ENCODE assay signal across 9 cellular contexts in the genomic region with DNA sequence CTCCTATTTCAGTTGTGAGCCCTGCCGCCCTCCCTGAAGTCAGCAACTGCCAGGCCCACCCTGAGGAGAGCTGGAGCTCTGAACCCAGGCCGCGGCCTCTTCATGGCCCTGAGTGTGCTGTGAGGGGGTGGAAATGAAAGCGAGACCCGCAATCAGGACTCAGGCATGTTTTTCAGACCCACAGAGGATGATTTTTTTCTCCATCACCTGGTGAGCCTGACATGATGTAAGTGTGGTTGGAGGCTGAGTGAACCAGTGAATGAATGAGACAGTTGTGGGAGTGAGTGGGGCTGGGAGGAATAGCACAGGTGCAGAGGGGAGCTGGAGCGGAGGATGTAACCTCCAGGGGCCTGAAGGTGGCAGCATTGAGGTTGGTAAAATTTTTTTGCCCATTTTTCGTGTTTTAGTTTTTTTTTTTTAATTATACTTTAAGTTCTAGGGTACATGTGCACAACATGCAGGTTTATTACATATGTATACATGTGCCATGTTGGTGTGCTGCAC. TPM values are rescaled to one million over a fixed set of nuclear protein-coding genes. Genes with fewer than 3 reads are reported as not detected.
A peak's percentile ranks its signal among the peaks of the same experiment; 100 is the strongest.
DNase-seq lines count a peak whose midpoint lies in the region; ATAC-seq and TF ChIP-seq lines count a peak whose summit lies in the region.
"Had no signal": no experiment of that assay in that cellular context is flagged by ENCODE, and none has a peak within 500 bp of the region (broad histone marks: within the 10 kb centered on the region; RNA-seq: fewer than 3 reads in every experiment).

No MANE protein-coding gene starts in this region.

- H3K4me1 ChIP-seq in CD4-positive, alpha-beta memory T cell (ENCODE audit: insufficient read depth, low read length) = peaks cover 20% of the 10 kb centered on the region
- H3K4me1 ChIP-seq in HCT116 (ENCODE audit: control insufficient read depth in 1 of 2, insufficient read depth in 2 of 2, low read length in 2 of 2) (peaks cover 18 to 33% of the 10 kb centered on the region in 2 experiments), mesendoderm (ENCODE audit: control insufficient read depth, low read depth, low read length) (no peaks in the 10 kb centered on the region)

- H2AK5ac ChIP-seq in mesendoderm (ENCODE audit: low read length) = no peak overlapping the region

- intact Hi-C loops in CD4-positive, alpha-beta memory T cell (cut with micrococcal nuclease) = loop anchor here (5.0 to 10.0 kb wide), 2 partner anchors 460 to 1378 kb away; a partner anchor contains a TSS
- intact Hi-C loops in HCT116 (cut with micrococcal nuclease) = loop anchor here (5.0 to 10.0 kb wide), 2 partner anchors 65 to 808 kb away; no protein-coding TSS in a partner anchor

- peaks cover 0 to 1% (median 0%) of the 10 kb centered on the region in 8 donors for H3K9me3 Mint-ChIP-seq in CD4-positive, alpha-beta memory T cell

- no peaks in the 10 kb centered on the region for H3K9me3 ChIP-seq in CD4-positive, alpha-beta memory T cell (ENCODE audit: control insufficient read depth in 1 of 2, low read length in 2 of 2)
- no peaks in the 10 kb centered on the region for H3K9me3 ChIP-seq in HCT116 (ENCODE audit: control insufficient read depth in 1 of 2, insufficient read depth in 1 of 2, low read depth in 1 of 2, low read length in 2 of 2)
- no peaks in the 10 kb centered on the region for H3K9me3 ChIP-seq in SU-DHL-6 (ENCODE audit: insufficient read depth, low read length)

- H4K8ac ChIP-seq in mesendoderm (ENCODE audit: low read depth, low read length) = no peak overlapping the region

- no peaks in the 10 kb centered on the region for H3F3A ChIP-seq in SU-DHL-6 (ENCODE audit: insufficient read depth)

- no peak overlapping the region for H3K23ac ChIP-seq in mesendoderm (ENCODE audit: low read length)

- H4K5ac ChIP-seq in mesendoderm (ENCODE audit: low read length) = no peak overlapping the region

- H3K79me2 ChIP-seq in HCT116 (ENCODE audit: insufficient read depth, low read length) (no peaks in the 10 kb centered on the region), SU-DHL-6 (ENCODE audit: insufficient read depth, low read length) (no peaks in the 10 kb centered on the region), mesendoderm (ENCODE audit: control insufficient read depth, insufficient read depth, low read length) (no peaks in the 10 kb centered on the region)

- no peak overlapping the region for H3K4me3 ChIP-seq in CD4-positive, alpha-beta memory T cell (ENCODE audit: low read length in 2 of 2)
- H3K4me3 ChIP-seq in HCT116 (replicated peaks in 1 of 2; ENCODE audit: low read depth in 1 of 2, low read length in 2 of 2) (no peak overlapping the region), SU-DHL-6 (ENCODE audit: insufficient read depth, low read length, poor library complexity, severe bottlenecking) (no peak overlapping the region), mesendoderm (ENCODE audit: low read length) (no peak overlapping the region)

- TF ChIP-seq CTCF in HCT116 (IDR thresholded peaks at IDR 0.05 in 2 of 3, conservative IDR thresholded peaks at IDR 0.05 in 1 of 3; ENCODE audit: borderline replicate concordance in 1 of 3, insufficient read depth in 1 of 3, low read depth in 2 of 3, low read length in 2 of 3) = peak in 2 of 3 experiments; percentile 48 to 66; a peak in 5 of 6 replicates
- peak; percentile 27 for TF ChIP-seq CTCF in SU-DHL-6 (IDR thresholded peaks at IDR 0.05; ENCODE audit: insufficient read depth, low read length, poor library complexity, severe bottlenecking)

- H3K9ac ChIP-seq in HCT116 (ENCODE audit: low read length) (no peak overlapping the region), SU-DHL-6 (ENCODE audit: low read length) (no peak overlapping the region), mesendoderm (ENCODE audit: low read length) (no peak overlapping the region)

- RAD21 ChIA-PET in HCT116 (lab: Charles Lee; ENCODE audit: low non-redundant PET in 1 of 2, low total read pairs in 2 of 2, uncharacterized antibody in 2 of 2, unreplicated experiment in 2 of 2) = no interaction called here

- ATAC-seq in HCT116 = peak; percentile 35; the same call in 1 of the 2 replicates
- ATAC-seq in HG03175 (IDR thresholded peaks at IDR 0.05; ENCODE audit: unreplicated experiment) = no peak

- peak overlapping the region in 3 of 8 donors; percentile 16 to 33 (median 21) for H3K4me3 Mint-ChIP-seq in CD4-positive, alpha-beta memory T cell

- no peak; the same call in 1 of the 2 replicates for TF ChIP-seq RAD21 in HCT116 (IDR thresholded peaks at IDR 0.05; ENCODE audit: low read depth)

- no peak overlapping the region for H3K4ac ChIP-seq in mesendoderm (ENCODE audit: low read depth, low read length)

- no peak overlapping the region for H3K56ac ChIP-seq in mesendoderm (ENCODE audit: low read length)

- H3K36me3 ChIP-seq in CD4-positive, alpha-beta memory T cell (ENCODE audit: insufficient read depth, low read length) = no peaks in the 10 kb centered on the region
- H3K36me3 ChIP-seq in HCT116 (ENCODE audit: control insufficient read depth in 1 of 2, insufficient read depth in 2 of 2, low read length in 2 of 2) (no peaks in the 10 kb centered on the region), SU-DHL-6 (ENCODE audit: low read length) (no peaks in the 10 kb centered on the region), mesendoderm (ENCODE audit: control insufficient read depth, insufficient read depth, low read length) (no peaks in the 10 kb centered on the region)

- H4K20me1 ChIP-seq in HCT116 (ENCODE audit: insufficient read depth) = no peaks in the 10 kb centered on the region
- no peaks in the 10 kb centered on the region for H4K20me1 ChIP-seq in SU-DHL-6 (ENCODE audit: low read depth, low read length)

- H3K36me3 Mint-ChIP-seq in CD4-positive, alpha-beta memory T cell = peaks cover 0 to 2% of the 10 kb centered on the region in 2 donors

- H2AFZ ChIP-seq in HCT116 (ENCODE audit: low read depth, low read length, poor library complexity, severe bottlenecking) = no peak overlapping the region
- H2AFZ ChIP-seq in SU-DHL-6 (ENCODE audit: low read depth, low read length, severe bottlenecking) = no peak overlapping the region

- CTCF ChIA-PET in CD4-positive, alpha-beta memory T cell (lab: Charles Lee; ENCODE audit: partially characterized antibody) = interaction anchor here (1.0 to 3.4 kb wide), 5 partner anchors 10 to 83 kb away, joined by 3 to 14 read pairs (median 4); no protein-coding TSS in a partner anchor
- CTCF ChIA-PET in HCT116 (lab: Charles Lee) = interaction anchor here (0.7 to 1.1 kb wide), 6 partner anchors 10 to 1419 kb away, joined by 3 read pairs; a partner anchor contains a TSS

- no CpG with 5 or more reads among the region's 7 CpGs for WGBS in mesendoderm (ENCODE audit: extremely low coverage, insufficient coverage, low lambda C conversion rate)

- H3K27me3 ChIP-seq in CD4-positive, alpha-beta memory T cell (ENCODE audit: insufficient read depth, low read length) = peaks cover 4% of the 10 kb centered on the region
- H3K27me3 ChIP-seq in HCT116 (ENCODE audit: insufficient read depth, low read length) (no peaks in the 10 kb centered on the region), SU-DHL-6 (ENCODE audit: low read length) (no peaks in the 10 kb centered on the region), mesendoderm (ENCODE audit: insufficient read depth, low read length, poor library complexity) (peaks cover 10% of the 10 kb centered on the region)

- H2BK5ac ChIP-seq in mesendoderm (ENCODE audit: low read length) = no peak overlapping the region

- no peak overlapping the region for H2BK120ac ChIP-seq in mesendoderm (ENCODE audit: low read depth, low read length)

- no peaks in the 10 kb centered on the region for H3K9me2 ChIP-seq in HCT116 (ENCODE audit: insufficient read depth)
- H3K9me2 ChIP-seq in SU-DHL-6 (replicated peaks; ENCODE audit: insufficient read depth, low read length) = no peaks in the 10 kb centered on the region

- H3K18ac ChIP-seq in mesendoderm (ENCODE audit: low read length) = no peak overlapping the region

- H3K4me2 ChIP-seq in HCT116 (ENCODE audit: low read length) (no peak overlapping the region), SU-DHL-6 (ENCODE audit: low read depth, low read length, poor library complexity, severe bottlenecking) (no peak overlapping the region), mesendoderm (ENCODE audit: low read length) (no peak overlapping the region)

- peak; percentile 29 to 64 (median 41) for DNase-seq in CD4-positive, alpha-beta memory T cell
- DNase-seq in HCT116 (ENCODE audit: low read depth, low spot score) = no peak
- DNase-seq in erythroblast (lab: John Stamatoyannopoulos, UW) = peak; percentile 12 to 45
- peak in 2 of 3 donors; percentile 47 to 54 for DNase-seq in stimulated activated CD4-positive, alpha-beta T cell treated with anti-CD3 and anti-CD28 coated beads, TNF-alpha, amount 100 ng/mL, for 48 hours (ENCODE audit: low read depth in 3 of 3)
- DNase-seq in mesendoderm = no peak
- no peak for DNase-seq in substantia nigra (lab: John Stamatoyannopoulos, UW)

- no peak overlapping the region for H3K27ac ChIP-seq in CD4-positive, alpha-beta memory T cell (ENCODE audit: low read depth, low read length)
- H3K27ac ChIP-seq in HCT116 (ENCODE audit: low read depth, low read length) = no peak overlapping the region
- H3K27ac ChIP-seq in SU-DHL-6 (ENCODE audit: low read depth, low read length) = no peak overlapping the region
- no peak overlapping the region for H3K27ac ChIP-seq in mesendoderm (ENCODE audit: low read depth, low read length)
- H3K27ac ChIP-seq in substantia nigra (ENCODE audit: low read depth, low read length, poor library complexity, severe bottlenecking) = no peak overlapping the region

- peaks cover 23 to 27% of the 10 kb centered on the region in 2 donors for H3K27me3 Mint-ChIP-seq in CD4-positive, alpha-beta memory T cell

- H2BK15ac ChIP-seq in mesendoderm (replicated peaks; ENCODE audit: low read depth) = no peak overlapping the region

- H3K79me1 ChIP-seq in mesendoderm (ENCODE audit: low read length) = no peaks in the 10 kb centered on the region

- peaks cover 6 to 33% (median 18%) of the 10 kb centered on the region in 4 donors for H3K4me1 Mint-ChIP-seq in CD4-positive, alpha-beta memory T cell

- TF ChIP-seq POLR2A in HCT116 (IDR thresholded peaks at IDR 0.05; ENCODE audit: borderline replicate concordance, extremely low read depth, insufficient read depth, insufficient read length) (no peak), erythroblast (IDR thresholded peaks at IDR 0.05; ENCODE audit: low read length) (no peak)

- POLR2A ChIA-PET in CD4-positive, alpha-beta memory T cell (lab: Charles Lee; ENCODE audit: partially characterized antibody) = interaction anchor here (0.6 kb wide), 1 partner anchor 9 kb away, joined by 3 read pairs; no protein-coding TSS in a partner anchor
- POLR2A ChIA-PET in HCT116 (lab: Charles Lee) = interaction anchor here (0.8 kb wide), 1 partner anchor 64 kb away, joined by 3 read pairs; no protein-coding TSS in a partner anchor

- BruUV-seq in HCT116 (replicated peaks; lab: Mats Ljungman, UMichigan) = no TSS peak

- H3K27ac Mint-ChIP-seq in CD4-positive, alpha-beta memory T cell = peak overlapping the region in 4 of 7 donors; percentile 5 to 77 (median 47)

RNA-seq across cellular contexts. Expression of a gene that starts 18.3 kb away (rescaled TPM):
- total RNA-seq in CD4-positive, alpha-beta memory T cell = not detected
- not detected for polyA plus RNA-seq in CD4-positive, alpha-beta memory T cell
- 1.5 TPM for total RNA-seq in HCT116 (2021; ENCODE audit: unreplicated experiment)
- polyA plus RNA-seq in HCT116 (2012) = 3.2 and 3.3 TPM in 2 replicates
- polyA plus RNA-seq in mesendoderm (2013, experiment 1 of 2) = not detected
- polyA plus RNA-seq in mesendoderm (2013, experiment 2 of 2) = not detected
- total RNA-seq: frontal cortex had no signal

RNA-seq across cellular contexts. Expression of a gene that starts 43.3 kb away (rescaled TPM):
- not detected for total RNA-seq in CD4-positive, alpha-beta memory T cell
- polyA plus RNA-seq in CD4-positive, alpha-beta memory T cell = not detected
- total RNA-seq in HCT116 (2021; ENCODE audit: unreplicated experiment) = 12.4 TPM
- 6.2 and 8.7 TPM in 2 replicates for polyA plus RNA-seq in HCT116 (2012)
- polyA plus RNA-seq in mesendoderm (2013, experiment 1 of 2) = 1.2 TPM
- polyA plus RNA-seq in mesendoderm (2013, experiment 2 of 2) = 1.2 TPM

Comparison
In these comparisons a context has a peak if more than half of its experiments do, and no peak if none do; other contexts are left out.
1. DNase-seq: peak in CD4-positive, alpha-beta memory T cell (5 of 5), erythroblast (2 of 2) and stimulated activated CD4-positive, alpha-beta T cell treated with anti-CD3 and anti-CD28 coated beads, TNF-alpha, amount 100 ng/mL, for 48 hours (2 of 3); none in HCT116 (single experiment), mesendoderm (single experiment) and substantia nigra (0 of 49).
2. RNA of a gene that starts 43.3 kb away (total RNA-seq): 12.4 TPM in HCT116 (single experiment); not detected in CD4-positive, alpha-beta memory T cell; every median in the first group is over 10 times any median in the second.